ENCODE assay signal across 1 cellular context in the genomic region with DNA sequence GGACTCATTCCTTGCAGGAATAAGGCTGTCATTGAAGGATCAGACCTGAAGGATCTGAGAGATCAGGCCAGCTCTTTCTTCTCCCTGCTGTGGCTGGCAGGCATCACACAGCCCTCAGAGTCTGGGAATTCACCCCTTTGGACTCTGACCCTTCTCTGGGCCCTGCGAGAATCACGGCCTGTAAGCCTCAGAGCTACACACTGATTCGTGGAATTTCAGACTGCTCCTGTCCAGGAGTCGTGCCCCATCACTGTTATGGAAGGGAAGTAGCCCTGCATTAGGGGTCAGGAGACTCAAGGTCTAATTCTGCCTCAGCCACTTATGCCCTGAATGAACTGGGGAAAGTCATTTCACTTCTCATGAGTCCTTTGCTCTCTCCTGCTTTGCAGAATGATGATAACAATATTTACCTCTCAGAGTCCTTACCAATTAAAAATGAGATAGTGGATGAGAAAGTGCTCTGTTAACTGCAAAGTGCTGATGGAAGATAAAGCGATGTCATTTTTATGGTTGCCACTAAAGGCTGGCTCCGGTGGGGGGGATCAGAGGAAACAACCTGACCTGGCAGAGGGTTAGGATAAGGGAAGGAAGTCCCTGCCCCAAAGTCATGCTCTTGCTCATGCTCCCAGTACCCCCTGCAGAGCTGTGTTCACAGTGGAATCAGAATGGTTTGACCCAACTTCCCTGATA.
A peak's percentile ranks its signal among the peaks of the same experiment; 100 is the strongest.
TF ChIP-seq lines count a peak whose summit lies in the region.

No MANE protein-coding gene starts in this region.

TF ChIP-seq in HEK293, 187 proteins besides CTCF, POLR2A, EP300 and RAD21 (continued from another document):
- TF ChIP-seq, protein P1, sequence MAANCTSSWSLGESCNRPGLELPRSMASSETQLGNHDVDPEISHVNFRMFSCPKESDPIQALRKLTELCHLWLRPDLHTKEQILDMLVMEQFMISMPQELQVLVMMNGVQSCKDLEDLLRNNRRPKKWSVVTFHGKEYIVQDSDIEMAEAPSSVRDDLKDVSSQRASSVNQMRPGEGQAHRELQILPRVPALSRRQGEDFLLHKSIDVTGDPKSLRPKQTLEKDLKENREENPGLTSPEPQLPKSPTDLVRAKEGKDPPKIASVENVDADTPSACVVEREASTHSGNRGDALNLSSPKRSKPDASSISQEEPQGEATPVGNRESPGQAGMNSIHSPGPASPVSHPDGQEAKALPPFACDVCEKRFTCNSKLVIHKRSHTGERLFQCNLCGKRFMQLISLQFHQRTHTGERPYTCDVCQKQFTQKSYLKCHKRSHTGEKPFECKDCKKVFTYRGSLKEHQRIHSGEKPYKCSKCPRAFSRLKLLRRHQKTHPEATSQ (tag by site-specific recombination; IDR thresholded peaks at IDR 0.05), result no peak
- TF ChIP-seq ZNF621 (tag by site-specific recombination; IDR thresholded peaks at IDR 0.05), result no peak
- TF ChIP-seq ZNF529 (tag by site-specific recombination; IDR thresholded peaks at IDR 0.05; ENCODE audit: insufficient replicate concordance), result no peak
- no peak for TF ChIP-seq REPIN1 (tag by site-specific recombination; IDR thresholded peaks at IDR 0.05; ENCODE audit: low read depth)
- no peak for TF ChIP-seq KLF1 (tag by site-specific recombination; IDR thresholded peaks at IDR 0.05)
- TF ChIP-seq ZNF391 (tag by site-specific recombination; IDR thresholded peaks at IDR 0.05; ENCODE audit: borderline replicate concordance, low read depth), result no peak
- TF ChIP-seq ZNF335 (tag by site-specific recombination; conservative IDR thresholded peaks at IDR 0.05), result no peak
- no peak for TF ChIP-seq EGR2 (tag by site-specific recombination; IDR thresholded peaks at IDR 0.05; ENCODE audit: low read depth)
- no peak for TF ChIP-seq ZNF37A (tag by site-specific recombination; IDR thresholded peaks at IDR 0.05)
- TF ChIP-seq TCF7L2 (IDR thresholded peaks at IDR 0.05; ENCODE audit: borderline replicate concordance, low read depth, low read length), result peak; percentile 78; the same call in 1 of the 2 replicates
- TF ChIP-seq ZBTB1 (tag by site-specific recombination; IDR thresholded peaks at IDR 0.05), result no peak
- TF ChIP-seq, protein P2, sequence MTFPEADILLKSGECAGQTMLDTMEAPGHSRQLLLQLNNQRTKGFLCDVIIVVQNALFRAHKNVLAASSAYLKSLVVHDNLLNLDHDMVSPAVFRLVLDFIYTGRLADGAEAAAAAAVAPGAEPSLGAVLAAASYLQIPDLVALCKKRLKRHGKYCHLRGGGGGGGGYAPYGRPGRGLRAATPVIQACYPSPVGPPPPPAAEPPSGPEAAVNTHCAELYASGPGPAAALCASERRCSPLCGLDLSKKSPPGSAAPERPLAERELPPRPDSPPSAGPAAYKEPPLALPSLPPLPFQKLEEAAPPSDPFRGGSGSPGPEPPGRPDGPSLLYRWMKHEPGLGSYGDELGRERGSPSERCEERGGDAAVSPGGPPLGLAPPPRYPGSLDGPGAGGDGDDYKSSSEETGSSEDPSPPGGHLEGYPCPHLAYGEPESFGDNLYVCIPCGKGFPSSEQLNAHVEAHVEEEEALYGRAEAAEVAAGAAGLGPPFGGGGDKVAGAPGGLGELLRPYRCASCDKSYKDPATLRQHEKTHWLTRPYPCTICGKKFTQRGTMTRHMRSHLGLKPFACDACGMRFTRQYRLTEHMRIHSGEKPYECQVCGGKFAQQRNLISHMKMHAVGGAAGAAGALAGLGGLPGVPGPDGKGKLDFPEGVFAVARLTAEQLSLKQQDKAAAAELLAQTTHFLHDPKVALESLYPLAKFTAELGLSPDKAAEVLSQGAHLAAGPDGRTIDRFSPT (tag by site-specific recombination; IDR thresholded peaks at IDR 0.05), result no peak
- TF ChIP-seq ZFP37 (tag by site-specific recombination; IDR thresholded peaks at IDR 0.05), result no peak
- TF ChIP-seq, protein P3, sequence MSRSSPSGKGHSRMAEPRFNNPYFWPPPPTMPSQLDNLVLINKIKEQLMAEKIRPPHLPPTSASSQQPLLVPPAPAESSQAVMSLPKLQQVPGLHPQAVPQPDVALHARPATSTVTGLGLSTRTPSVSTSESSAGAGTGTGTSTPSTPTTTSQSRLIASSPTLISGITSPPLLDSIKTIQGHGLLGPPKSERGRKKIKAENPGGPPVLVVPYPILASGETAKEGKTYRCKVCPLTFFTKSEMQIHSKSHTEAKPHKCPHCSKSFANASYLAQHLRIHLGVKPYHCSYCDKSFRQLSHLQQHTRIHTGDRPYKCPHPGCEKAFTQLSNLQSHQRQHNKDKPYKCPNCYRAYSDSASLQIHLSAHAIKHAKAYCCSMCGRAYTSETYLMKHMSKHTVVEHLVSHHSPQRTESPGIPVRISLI (tag by site-specific recombination; IDR thresholded peaks at IDR 0.05), result no peak
- 0 out of 2 replicates have a peak, but pooled peaks have one; percentile 39 for TF ChIP-seq ZSCAN30 (tag by site-specific recombination; IDR thresholded peaks at IDR 0.05)
- TF ChIP-seq IKZF3 (tag by site-specific recombination; IDR thresholded peaks at IDR 0.05), result 0 out of 2 replicates have a peak, but pooled peaks have one; percentile 16
- TF ChIP-seq, protein P4, sequence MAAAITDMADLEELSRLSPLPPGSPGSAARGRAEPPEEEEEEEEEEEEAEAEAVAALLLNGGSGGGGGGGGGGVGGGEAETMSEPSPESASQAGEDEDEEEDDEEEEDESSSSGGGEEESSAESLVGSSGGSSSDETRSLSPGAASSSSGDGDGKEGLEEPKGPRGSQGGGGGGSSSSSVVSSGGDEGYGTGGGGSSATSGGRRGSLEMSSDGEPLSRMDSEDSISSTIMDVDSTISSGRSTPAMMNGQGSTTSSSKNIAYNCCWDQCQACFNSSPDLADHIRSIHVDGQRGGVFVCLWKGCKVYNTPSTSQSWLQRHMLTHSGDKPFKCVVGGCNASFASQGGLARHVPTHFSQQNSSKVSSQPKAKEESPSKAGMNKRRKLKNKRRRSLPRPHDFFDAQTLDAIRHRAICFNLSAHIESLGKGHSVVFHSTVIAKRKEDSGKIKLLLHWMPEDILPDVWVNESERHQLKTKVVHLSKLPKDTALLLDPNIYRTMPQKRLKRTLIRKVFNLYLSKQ (tag by site-specific recombination; IDR thresholded peaks at IDR 0.05; ENCODE audit: borderline replicate concordance), result no peak
- TF ChIP-seq ZNF473 (tag by site-specific recombination; IDR thresholded peaks at IDR 0.05), result no peak
- TF ChIP-seq, protein P5, sequence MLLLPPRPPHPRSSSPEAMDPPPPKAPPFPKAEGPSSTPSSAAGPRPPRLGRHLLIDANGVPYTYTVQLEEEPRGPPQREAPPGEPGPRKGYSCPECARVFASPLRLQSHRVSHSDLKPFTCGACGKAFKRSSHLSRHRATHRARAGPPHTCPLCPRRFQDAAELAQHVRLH (tag by site-specific recombination; IDR thresholded peaks at IDR 0.05), result peak; percentile 41; the same call in 1 of the 2 replicates
- no peak for TF ChIP-seq ZNF707 (tag by site-specific recombination; IDR thresholded peaks at IDR 0.05)
- TF ChIP-seq, protein P6, sequence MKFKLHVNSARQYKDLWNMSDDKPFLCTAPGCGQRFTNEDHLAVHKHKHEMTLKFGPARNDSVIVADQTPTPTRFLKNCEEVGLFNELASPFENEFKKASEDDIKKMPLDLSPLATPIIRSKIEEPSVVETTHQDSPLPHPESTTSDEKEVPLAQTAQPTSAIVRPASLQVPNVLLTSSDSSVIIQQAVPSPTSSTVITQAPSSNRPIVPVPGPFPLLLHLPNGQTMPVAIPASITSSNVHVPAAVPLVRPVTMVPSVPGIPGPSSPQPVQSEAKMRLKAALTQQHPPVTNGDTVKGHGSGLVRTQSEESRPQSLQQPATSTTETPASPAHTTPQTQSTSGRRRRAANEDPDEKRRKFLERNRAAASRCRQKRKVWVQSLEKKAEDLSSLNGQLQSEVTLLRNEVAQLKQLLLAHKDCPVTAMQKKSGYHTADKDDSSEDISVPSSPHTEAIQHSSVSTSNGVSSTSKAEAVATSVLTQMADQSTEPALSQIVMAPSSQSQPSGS (tag by site-specific recombination; IDR thresholded peaks at IDR 0.05; ENCODE audit: low read depth), result peak; percentile 39; the same call in 1 of the 2 replicates
- no peak for TF ChIP-seq ZNF157 (tag by site-specific recombination; IDR thresholded peaks at IDR 0.05)
- no peak for TF ChIP-seq SP2 (tag by site-specific recombination; IDR thresholded peaks at IDR 0.05)
- no peak for TF ChIP-seq ZNF350 (tag by site-specific recombination; IDR thresholded peaks at IDR 0.05)
- no peak for TF ChIP-seq ZNF184 (tag by site-specific recombination; IDR thresholded peaks at IDR 0.05)
- no peak for TF ChIP-seq YY1 (tag by site-specific recombination; IDR thresholded peaks at IDR 0.05)
- TF ChIP-seq, protein P7, sequence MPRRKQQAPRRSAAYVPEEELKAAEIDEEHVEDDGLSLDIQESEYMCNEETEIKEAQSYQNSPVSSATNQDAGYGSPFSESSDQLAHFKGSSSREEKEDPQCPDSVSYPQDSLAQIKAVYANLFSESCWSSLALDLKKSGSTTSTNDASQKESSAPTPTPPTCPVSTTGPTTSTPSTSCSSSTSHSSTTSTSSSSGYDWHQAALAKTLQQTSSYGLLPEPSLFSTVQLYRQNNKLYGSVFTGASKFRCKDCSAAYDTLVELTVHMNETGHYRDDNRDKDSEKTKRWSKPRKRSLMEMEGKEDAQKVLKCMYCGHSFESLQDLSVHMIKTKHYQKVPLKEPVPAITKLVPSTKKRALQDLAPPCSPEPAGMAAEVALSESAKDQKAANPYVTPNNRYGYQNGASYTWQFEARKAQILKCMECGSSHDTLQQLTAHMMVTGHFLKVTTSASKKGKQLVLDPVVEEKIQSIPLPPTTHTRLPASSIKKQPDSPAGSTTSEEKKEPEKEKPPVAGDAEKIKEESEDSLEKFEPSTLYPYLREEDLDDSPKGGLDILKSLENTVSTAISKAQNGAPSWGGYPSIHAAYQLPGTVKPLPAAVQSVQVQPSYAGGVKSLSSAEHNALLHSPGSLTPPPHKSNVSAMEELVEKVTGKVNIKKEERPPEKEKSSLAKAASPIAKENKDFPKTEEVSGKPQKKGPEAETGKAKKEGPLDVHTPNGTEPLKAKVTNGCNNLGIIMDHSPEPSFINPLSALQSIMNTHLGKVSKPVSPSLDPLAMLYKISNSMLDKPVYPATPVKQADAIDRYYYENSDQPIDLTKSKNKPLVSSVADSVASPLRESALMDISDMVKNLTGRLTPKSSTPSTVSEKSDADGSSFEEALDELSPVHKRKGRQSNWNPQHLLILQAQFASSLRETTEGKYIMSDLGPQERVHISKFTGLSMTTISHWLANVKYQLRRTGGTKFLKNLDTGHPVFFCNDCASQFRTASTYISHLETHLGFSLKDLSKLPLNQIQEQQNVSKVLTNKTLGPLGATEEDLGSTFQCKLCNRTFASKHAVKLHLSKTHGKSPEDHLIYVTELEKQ (tag by site-specific recombination; IDR thresholded peaks at IDR 0.05; ENCODE audit: borderline replicate concordance), result peak; percentile 56; the same call in 1 of the 2 replicates
